9 cellular contexts compared by ENCODE assay signal in genomic region chr4:15197005-15197404, GRCh38.
A peak's percentile ranks its signal among the peaks of the same experiment; 100 is the strongest.
DNase-seq lines count a peak whose midpoint lies in the region; TF ChIP-seq lines count a peak whose summit lies in the region.
"Had no signal": no experiment of that assay in that cellular context is flagged by ENCODE, and none has a peak within 500 bp of the region (broad histone marks: within the 10 kb centered on the region; RNA-seq: fewer than 3 reads in every experiment).

No MANE protein-coding gene starts in this region.

- no peaks in the 10 kb centered on the region for H4K20me1 ChIP-seq in Loucy (ENCODE audit: insufficient read depth, low read length, poor library complexity, severe bottlenecking)

- H3K79me2 ChIP-seq in Loucy (ENCODE audit: insufficient read depth, low read length) = no peaks in the 10 kb centered on the region

- H3K4me1 ChIP-seq in Loucy (ENCODE audit: insufficient read depth, low read length, poor library complexity, severe bottlenecking) = no peaks in the 10 kb centered on the region

- TF ChIP-seq CTCF in AG10803 (conservative IDR thresholded peaks at IDR 0.05; ENCODE audit: low read length) (peak; percentile 40; the same call in 1 of the 2 replicates), Loucy (conservative IDR thresholded peaks at IDR 0.05; ENCODE audit: low read length) (peak; percentile 50), kidney epithelial cell (IDR thresholded peaks at IDR 0.05; ENCODE audit: insufficient read depth, low read length, poor library complexity, severe bottlenecking) (peak; percentile 44)

- peak; percentile 11 for DNase-seq in AG10803 (ENCODE audit: low read depth)
- peak; percentile 7 to 28 for DNase-seq in T47D (ENCODE audit: low read depth in 1 of 2, low spot score in 1 of 2)
- DNase-seq in kidney epithelial cell (ENCODE audit: low read depth) = no peak
- DNase-seq in NOMO-1 treated with DMSO at 0.1 percent for 48 hours (lab: John Stamatoyannopoulos, UW; ENCODE audit: unreplicated experiment) = no peak
- no peak for DNase-seq in mucosa of gallbladder (ENCODE audit: low spot score)
- DNase-seq in amniotic stem cell (lab: John Stamatoyannopoulos, UW) = no peak
- no peak for DNase-seq in DMS79 (lab: John Stamatoyannopoulos, UW)
- DNase-seq: NCI-H2171 treated with DMSO at 0.1 percent for 48 hours had no signal

- H3K4me3 ChIP-seq in AG10803 (ENCODE audit: low read length) (no peak overlapping the region), Loucy (ENCODE audit: low read length, poor library complexity, severe bottlenecking) (no peak overlapping the region), kidney epithelial cell (ENCODE audit: low read depth, low read length) (no peak overlapping the region)

- H3K9ac ChIP-seq in Loucy (ENCODE audit: low read depth, low read length, poor library complexity, severe bottlenecking) = no peak overlapping the region

- no peak overlapping the region for H2AFZ ChIP-seq in Loucy (ENCODE audit: low read length)

- H3K9me3 ChIP-seq in Loucy (ENCODE audit: insufficient read depth, low read depth, low read length) = no peaks in the 10 kb centered on the region

- H3K27me3 ChIP-seq in Loucy (ENCODE audit: insufficient read depth, low read length, poor library complexity, severe bottlenecking) = no peaks in the 10 kb centered on the region
- no peaks in the 10 kb centered on the region for H3K27me3 ChIP-seq in kidney epithelial cell (ENCODE audit: control insufficient read depth, insufficient read depth, low read length)

- in situ Hi-C loops in T47D (cut with HindIII; ENCODE audit: low pct_unique_long_range_greater_than_20kb, low sequenced_read_pairs) = no loop called here

- no peaks in the 10 kb centered on the region for H3K36me3 ChIP-seq in Loucy (ENCODE audit: insufficient read depth, low read length)
- H3K36me3 ChIP-seq in kidney epithelial cell (ENCODE audit: control insufficient read depth, insufficient read depth, low read length) = no peaks in the 10 kb centered on the region

- no peaks in the 10 kb centered on the region for H3K9me2 ChIP-seq in Loucy (replicated peaks; ENCODE audit: low read depth, low read length)

- no peak overlapping the region for H3K4me2 ChIP-seq in Loucy (ENCODE audit: low read depth, low read length, poor library complexity, severe bottlenecking)

- no peaks in the 10 kb centered on the region for H3F3A ChIP-seq in Loucy (ENCODE audit: low read depth)

Comparison
In these comparisons a context has a peak if more than half of its experiments do, and no peak if none do; other contexts are left out.
1. DNase-seq: peak in AG10803 (single experiment) and T47D (2 of 2); none in kidney epithelial cell (single experiment), NOMO-1 treated with DMSO at 0.1 percent for 48 hours (single experiment), mucosa of gallbladder (single experiment), amniotic stem cell (single experiment) and DMS79 (single experiment).
2. Peak in every context shown above with its lines, with median percentiles within 50 percentile points of each other: CTCF ChIP-seq.